1 cellular context compared by ENCODE assay signal in the genomic region with DNA sequence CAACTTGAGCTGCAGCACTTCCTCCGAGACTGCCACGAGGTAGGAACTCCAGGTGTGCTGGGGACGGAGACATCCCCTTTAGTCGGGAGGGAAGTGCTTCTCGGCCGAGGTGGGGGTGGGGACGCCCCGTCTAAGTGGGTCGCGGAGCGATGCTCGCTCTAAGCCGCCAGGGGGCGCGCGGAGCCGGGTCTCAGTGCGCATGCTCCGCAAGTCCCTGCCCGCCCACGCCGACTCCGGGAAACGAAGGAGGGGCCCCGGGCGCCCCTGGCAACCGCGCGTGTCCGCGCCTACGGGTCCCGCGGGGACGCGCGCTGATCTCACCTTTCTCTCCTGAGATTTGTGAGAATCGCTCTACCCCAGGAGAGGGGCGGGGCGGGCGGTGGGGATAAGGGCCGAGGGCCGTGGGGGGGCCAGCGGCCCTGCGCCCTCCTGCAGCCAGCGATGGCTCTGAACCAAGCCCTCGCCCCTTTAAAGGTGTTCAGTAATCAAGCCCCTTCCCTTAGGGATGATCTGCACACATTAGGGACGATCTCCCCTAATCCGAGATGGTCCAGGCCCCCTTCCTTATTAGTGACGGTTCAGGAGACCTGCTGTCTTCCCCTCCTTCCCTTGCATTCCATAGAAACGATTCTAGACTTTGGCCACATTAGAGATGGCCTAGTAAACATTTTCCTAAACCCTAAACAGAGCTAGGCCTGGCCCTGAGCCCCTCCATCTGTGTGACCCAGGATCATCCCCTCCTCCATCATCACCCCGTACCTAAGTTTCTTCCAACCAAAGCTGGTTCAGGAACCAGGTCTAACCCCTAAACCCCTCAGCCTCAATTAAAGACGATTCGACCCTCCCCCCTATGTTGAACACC.
TF ChIP-seq lines count a peak whose summit lies in the region.

No MANE protein-coding gene starts in this region.

TF ChIP-seq in HepG2, 621 proteins besides CTCF, POLR2A, EP300 and RAD21 (continued from another document and continues in another):
- no peak for TF ChIP-seq FOXA3 (CRISPR knock-in tag; IDR thresholded peaks at IDR 0.05)
- TF ChIP-seq, protein P1, sequence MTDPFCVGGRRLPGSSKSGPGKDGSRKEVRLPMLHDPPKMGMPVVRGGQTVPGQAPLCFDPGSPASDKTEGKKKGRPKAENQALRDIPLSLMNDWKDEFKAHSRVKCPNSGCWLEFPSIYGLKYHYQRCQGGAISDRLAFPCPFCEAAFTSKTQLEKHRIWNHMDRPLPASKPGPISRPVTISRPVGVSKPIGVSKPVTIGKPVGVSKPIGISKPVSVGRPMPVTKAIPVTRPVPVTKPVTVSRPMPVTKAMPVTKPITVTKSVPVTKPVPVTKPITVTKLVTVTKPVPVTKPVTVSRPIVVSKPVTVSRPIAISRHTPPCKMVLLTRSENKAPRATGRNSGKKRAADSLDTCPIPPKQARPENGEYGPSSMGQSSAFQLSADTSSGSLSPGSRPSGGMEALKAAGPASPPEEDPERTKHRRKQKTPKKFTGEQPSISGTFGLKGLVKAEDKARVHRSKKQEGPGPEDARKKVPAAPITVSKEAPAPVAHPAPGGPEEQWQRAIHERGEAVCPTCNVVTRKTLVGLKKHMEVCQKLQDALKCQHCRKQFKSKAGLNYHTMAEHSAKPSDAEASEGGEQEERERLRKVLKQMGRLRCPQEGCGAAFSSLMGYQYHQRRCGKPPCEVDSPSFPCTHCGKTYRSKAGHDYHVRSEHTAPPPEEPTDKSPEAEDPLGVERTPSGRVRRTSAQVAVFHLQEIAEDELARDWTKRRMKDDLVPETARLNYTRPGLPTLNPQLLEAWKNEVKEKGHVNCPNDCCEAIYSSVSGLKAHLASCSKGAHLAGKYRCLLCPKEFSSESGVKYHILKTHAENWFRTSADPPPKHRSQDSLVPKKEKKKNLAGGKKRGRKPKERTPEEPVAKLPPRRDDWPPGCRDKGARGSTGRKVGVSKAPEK (CRISPR knock-in tag; IDR thresholded peaks at IDR 0.05; ENCODE audit: borderline replicate concordance) = no peak
- no peak for TF ChIP-seq CC2D1A (CRISPR knock-in tag; IDR thresholded peaks at IDR 0.05)
- TF ChIP-seq BCLAF1 (IDR thresholded peaks at IDR 0.05) = no peak
- TF ChIP-seq, protein P2, sequence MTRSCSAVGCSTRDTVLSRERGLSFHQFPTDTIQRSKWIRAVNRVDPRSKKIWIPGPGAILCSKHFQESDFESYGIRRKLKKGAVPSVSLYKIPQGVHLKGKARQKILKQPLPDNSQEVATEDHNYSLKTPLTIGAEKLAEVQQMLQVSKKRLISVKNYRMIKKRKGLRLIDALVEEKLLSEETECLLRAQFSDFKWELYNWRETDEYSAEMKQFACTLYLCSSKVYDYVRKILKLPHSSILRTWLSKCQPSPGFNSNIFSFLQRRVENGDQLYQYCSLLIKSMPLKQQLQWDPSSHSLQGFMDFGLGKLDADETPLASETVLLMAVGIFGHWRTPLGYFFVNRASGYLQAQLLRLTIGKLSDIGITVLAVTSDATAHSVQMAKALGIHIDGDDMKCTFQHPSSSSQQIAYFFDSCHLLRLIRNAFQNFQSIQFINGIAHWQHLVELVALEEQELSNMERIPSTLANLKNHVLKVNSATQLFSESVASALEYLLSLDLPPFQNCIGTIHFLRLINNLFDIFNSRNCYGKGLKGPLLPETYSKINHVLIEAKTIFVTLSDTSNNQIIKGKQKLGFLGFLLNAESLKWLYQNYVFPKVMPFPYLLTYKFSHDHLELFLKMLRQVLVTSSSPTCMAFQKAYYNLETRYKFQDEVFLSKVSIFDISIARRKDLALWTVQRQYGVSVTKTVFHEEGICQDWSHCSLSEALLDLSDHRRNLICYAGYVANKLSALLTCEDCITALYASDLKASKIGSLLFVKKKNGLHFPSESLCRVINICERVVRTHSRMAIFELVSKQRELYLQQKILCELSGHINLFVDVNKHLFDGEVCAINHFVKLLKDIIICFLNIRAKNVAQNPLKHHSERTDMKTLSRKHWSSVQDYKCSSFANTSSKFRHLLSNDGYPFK (CRISPR knock-in tag; IDR thresholded peaks at IDR 0.05; ENCODE audit: borderline replicate concordance) = no peak
- TF ChIP-seq FOSL2 (CRISPR knock-in tag; IDR thresholded peaks at IDR 0.05) = no peak
- no peak for TF ChIP-seq HNRNPK (IDR thresholded peaks at IDR 0.05; ENCODE audit: low read depth, low read length, poor library complexity, severe bottlenecking)
- TF ChIP-seq KAT8 (CRISPR knock-in tag; IDR thresholded peaks at IDR 0.05) = peak; percentile 24; the same call in 1 of the 2 replicates
- no peak for TF ChIP-seq ZIK1 (CRISPR knock-in tag; IDR thresholded peaks at IDR 0.05; ENCODE audit: borderline replicate concordance, low read depth)
- TF ChIP-seq SMC3 (IDR thresholded peaks at IDR 0.05; ENCODE audit: low read length) = peak; percentile 8; the same call in 1 of the 2 replicates
- no peak for TF ChIP-seq SP5 (CRISPR knock-in tag; IDR thresholded peaks at IDR 0.05; ENCODE audit: borderline replicate concordance, low read depth)
- no peak for TF ChIP-seq BCL6 (CRISPR knock-in tag; IDR thresholded peaks at IDR 0.05)
- no peak for TF ChIP-seq NFIB (CRISPR knock-in tag; IDR thresholded peaks at IDR 0.05; ENCODE audit: borderline replicate concordance)
- TF ChIP-seq POLR2AphosphoS5 (IDR thresholded peaks at IDR 0.05; ENCODE audit: low read depth, low read length) = no peak
- TF ChIP-seq NCOA2 (CRISPR knock-in tag; IDR thresholded peaks at IDR 0.05) = no peak
- TF ChIP-seq NKX3-1 (CRISPR knock-in tag; IDR thresholded peaks at IDR 0.05) = no peak
- no peak for TF ChIP-seq ZNF24 (IDR thresholded peaks at IDR 0.05)
- TF ChIP-seq PITX1 (CRISPR knock-in tag; IDR thresholded peaks at IDR 0.05) = no peak
- no peak for TF ChIP-seq LCORL (IDR thresholded peaks at IDR 0.05)
- TF ChIP-seq LCORL (CRISPR knock-in tag; IDR thresholded peaks at IDR 0.05) = peak; percentile 38; the same call in 1 of the 2 replicates
- 0 out of 2 replicates have a peak, but pooled peaks have one; percentile 14 for TF ChIP-seq ZBTB4 (CRISPR knock-in tag; IDR thresholded peaks at IDR 0.05; ENCODE audit: borderline replicate concordance)
- no peak for TF ChIP-seq NFYC (CRISPR knock-in tag; IDR thresholded peaks at IDR 0.05)
- no peak for TF ChIP-seq REL (CRISPR knock-in tag; conservative IDR thresholded peaks at IDR 0.05)
- TF ChIP-seq CHCHD3 (CRISPR knock-in tag; IDR thresholded peaks at IDR 0.05) = peak; percentile 69; the same call in 1 of the 2 replicates
- 0 out of 2 replicates have a peak, but pooled peaks have one; percentile 18 for TF ChIP-seq KDM5B (CRISPR knock-in tag; IDR thresholded peaks at IDR 0.05; ENCODE audit: borderline replicate concordance)
- TF ChIP-seq GPBP1L1 (CRISPR knock-in tag; IDR thresholded peaks at IDR 0.05) = no peak
- no peak for TF ChIP-seq PHB2 (IDR thresholded peaks at IDR 0.05; ENCODE audit: partially characterized antibody)
- TF ChIP-seq HDAC1 (CRISPR knock-in tag; IDR thresholded peaks at IDR 0.05) = 0 out of 2 replicates have a peak, but pooled peaks have one; percentile 30
- no peak for TF ChIP-seq KLF11 (CRISPR knock-in tag; IDR thresholded peaks at IDR 0.05)
- TF ChIP-seq ZNF225 (CRISPR knock-in tag; IDR thresholded peaks at IDR 0.05) = no peak
- no peak for TF ChIP-seq POLR2AphosphoS2 (IDR thresholded peaks at IDR 0.05; ENCODE audit: low read depth, low read length)
- peak; percentile 40; the same call in 1 of the 2 replicates for TF ChIP-seq ZNF740 (CRISPR knock-in tag; IDR thresholded peaks at IDR 0.05)
- TF ChIP-seq XRCC5 (optimal IDR thresholded peaks at IDR 0.05; ENCODE audit: low read length) = peak; percentile 88
- TF ChIP-seq RBFOX2 (IDR thresholded peaks at IDR 0.05; ENCODE audit: low read depth, low read length) = no peak
- TF ChIP-seq FOXC1 (CRISPR knock-in tag; IDR thresholded peaks at IDR 0.05; ENCODE audit: borderline replicate concordance) = peak; percentile 49; the same call in 1 of the 2 replicates
- TF ChIP-seq, protein P3, sequence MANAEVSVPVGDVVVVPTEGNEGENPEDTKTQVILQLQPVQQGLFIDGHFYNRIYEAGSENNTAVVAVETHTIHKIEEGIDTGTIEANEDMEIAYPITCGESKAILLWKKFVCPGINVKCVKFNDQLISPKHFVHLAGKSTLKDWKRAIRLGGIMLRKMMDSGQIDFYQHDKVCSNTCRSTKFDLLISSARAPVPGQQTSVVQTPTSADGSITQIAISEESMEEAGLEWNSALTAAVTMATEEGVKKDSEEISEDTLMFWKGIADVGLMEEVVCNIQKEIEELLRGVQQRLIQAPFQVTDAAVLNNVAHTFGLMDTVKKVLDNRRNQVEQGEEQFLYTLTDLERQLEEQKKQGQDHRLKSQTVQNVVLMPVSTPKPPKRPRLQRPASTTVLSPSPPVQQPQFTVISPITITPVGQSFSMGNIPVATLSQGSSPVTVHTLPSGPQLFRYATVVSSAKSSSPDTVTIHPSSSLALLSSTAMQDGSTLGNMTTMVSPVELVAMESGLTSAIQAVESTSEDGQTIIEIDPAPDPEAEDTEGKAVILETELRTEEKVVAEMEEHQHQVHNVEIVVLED (CRISPR knock-in tag; IDR thresholded peaks at IDR 0.05; ENCODE audit: borderline replicate concordance) = no peak
- TF ChIP-seq HMGXB3 (CRISPR knock-in tag; IDR thresholded peaks at IDR 0.05; ENCODE audit: borderline replicate concordance) = no peak
